Comparison of ENCODE assay signal across 1 cellular context in genomic region chr19:41868989-41869300, GRCh38.
TF ChIP-seq lines count a peak whose summit lies in the region.

No MANE protein-coding gene starts in this region.

TF ChIP-seq in HCT116, 20 proteins besides CTCF, POLR2A, EP300 and RAD21:
- TF ChIP-seq SRF (IDR thresholded peaks at IDR 0.05; ENCODE audit: low read depth) (no peak), ZBTB33 (IDR thresholded peaks at IDR 0.05; ENCODE audit: extremely low read depth, insufficient replicate concordance, low read length) (no peak), EZH2phosphoT487 (IDR thresholded peaks at IDR 0.05; ENCODE audit: borderline replicate concordance) (no peak), ZNF274 (IDR thresholded peaks at IDR 0.05; ENCODE audit: low read depth, low read length) (no peak)
TF ChIP-seq in HCT116: peak in this region for 0.
